Comparison of ENCODE assay signal across 11 cellular contexts in the genomic region with DNA sequence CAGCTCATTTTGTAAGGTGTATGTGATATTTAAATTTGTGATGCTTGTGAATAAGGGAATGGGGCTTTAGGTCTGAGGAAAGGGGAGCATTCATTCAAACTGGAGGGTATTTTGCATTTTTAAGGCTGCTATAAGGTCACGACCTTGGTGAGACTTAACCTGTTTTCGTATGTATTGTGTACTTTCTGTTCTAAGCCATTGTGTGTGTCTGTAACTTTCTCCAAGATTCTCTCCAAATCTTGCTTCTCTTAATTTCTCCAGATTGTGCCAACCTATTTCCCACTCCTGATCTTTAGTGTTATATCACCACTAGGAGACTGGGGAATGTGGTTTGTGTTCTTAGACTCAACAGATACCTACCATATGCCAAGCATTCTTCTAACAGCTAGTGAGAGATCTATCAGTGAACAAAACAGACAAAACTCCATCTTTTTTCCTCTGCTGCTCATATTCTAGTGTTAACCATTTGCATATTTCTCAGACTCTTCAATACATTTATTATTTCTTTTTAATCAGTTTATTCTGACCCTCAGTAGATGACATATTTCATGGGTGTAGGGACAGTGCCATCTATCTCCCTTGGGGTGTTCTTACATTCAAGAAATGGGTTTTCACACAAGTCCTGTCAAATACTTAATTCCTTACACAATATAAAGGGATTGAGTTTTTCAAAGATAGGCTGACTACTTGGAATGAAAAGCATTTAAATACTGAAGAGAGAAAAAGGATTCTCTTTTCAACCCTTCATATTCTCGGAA. TPM values are rescaled to one million over a fixed set of nuclear protein-coding genes. Genes with fewer than 3 reads are reported as not detected.
DNase-seq lines count a peak whose midpoint lies in the region; ATAC-seq and TF ChIP-seq lines count a peak whose summit lies in the region.
"Had no signal": no experiment of that assay in that cellular context is flagged by ENCODE, and none has a peak within 500 bp of the region (broad histone marks: within the 10 kb centered on the region; RNA-seq: fewer than 3 reads in every experiment).

No MANE protein-coding gene starts in this region.

- WGBS in IMR-90 (ENCODE audit: extremely low coverage in 2 of 2, insufficient read length in 1 of 2), 2 experiments: no CpG with 5 or more reads among the region's 3 CpGs
- WGBS in mesenchymal stem cell: 100% methylated on average over 1 of the region's 3 CpGs

- H3K4ac ChIP-seq in IMR-90 (ENCODE audit: low read depth, low read length): no peak overlapping the region
- no peak overlapping the region for H3K4ac ChIP-seq in mesenchymal stem cell (ENCODE audit: low read depth in 1 of 2, low read length in 2 of 2)

- H3K4me3 ChIP-seq in IMR-90 (ENCODE audit: insufficient read depth, low read depth, low read length) (no peak overlapping the region), mesenchymal stem cell (ENCODE audit: insufficient read depth in 1 of 2, low read depth in 1 of 2, low read length in 2 of 2) (no peak overlapping the region)

- CTCF ChIA-PET in IMR-90 (lab: Yijun Ruan, JAX): interaction anchor here (1.0 kb wide), 1 partner anchor 214 kb away, joined by 3 read pairs; no protein-coding TSS in a partner anchor
- CTCF ChIA-PET in activated CD8-positive, alpha-beta memory T cell treated with anti-CD3 and anti-CD28 coated beads, Interleukin-2, amount 10 ng/mL, durations not matched to agents 7 days and 5 days (lab: Charles Lee): no interaction called here

- no peak for TF ChIP-seq POLR2A in IMR-90 (IDR thresholded peaks at IDR 0.05; ENCODE audit: low read depth, low read length)

- H2BK15ac ChIP-seq in IMR-90 (ENCODE audit: low read depth, low read length): no peak overlapping the region
- H2BK15ac ChIP-seq in mesenchymal stem cell (ENCODE audit: low read depth, poor library complexity, severe bottlenecking): no peak overlapping the region

- DNase-seq in IMR-90 (no peak), chondrocyte (ENCODE audit: low spot score) (no peak), mesenchymal stem cell (peak; percentile 27), SIG-M5 (lab: John Stamatoyannopoulos, UW) (no peak)
- DNase-seq in activated CD8-positive, alpha-beta memory T cell treated with anti-CD3 and anti-CD28 coated beads, Interleukin-2, amount 10 ng/mL, durations not matched to agents 7 days and 5 days: no peak
- DNase-seq: activated naive CD4-positive, alpha-beta T cell treated with anti-CD3 and anti-CD28 coated beads, Interleukin-2, amount 10 ng/mL, durations not matched to agents 7 days and 5 days; NCI-H2081 treated with DMSO at 0.1 percent for 48 hours; T1000 had no signal

- dilution Hi-C loops in IMR-90 (cut with HindIII; ENCODE audit: low sequenced_read_pairs, unreplicated experiment): no loop called here

- H4K8ac ChIP-seq in IMR-90 (ENCODE audit: low read depth in 2 of 2, low read length in 2 of 2) (no peak overlapping the region), mesenchymal stem cell (ENCODE audit: low read length) (no peak overlapping the region)

- H3K9me3 ChIP-seq in IMR-90 (ENCODE audit: control insufficient read depth, insufficient read depth, low read length) (no peaks in the 10 kb centered on the region), mesenchymal stem cell (ENCODE audit: control insufficient read depth, low read length) (no peaks in the 10 kb centered on the region)

- no peaks in the 10 kb centered on the region; a peak in 1 of 4 replicates for H3K79me1 ChIP-seq in IMR-90 (ENCODE audit: low read depth in 1 of 2, low read length in 2 of 2)
- H3K79me1 ChIP-seq in mesenchymal stem cell (replicated peaks; ENCODE audit: low read length, poor library complexity, severe bottlenecking): peaks cover 2% of the 10 kb centered on the region

- H2BK20ac ChIP-seq in IMR-90 (ENCODE audit: low read depth, low read length): no peak overlapping the region

- no peak overlapping the region for H2AK9ac ChIP-seq in IMR-90 (replicated peaks; ENCODE audit: low read depth, low read length, poor library complexity)

- H2BK5ac ChIP-seq in IMR-90 (ENCODE audit: low read depth, low read length, poor library complexity, severe bottlenecking): no peak overlapping the region
- no peak overlapping the region for H2BK5ac ChIP-seq in mesenchymal stem cell (ENCODE audit: low read depth, low read length, poor library complexity, severe bottlenecking)

- intact Hi-C loops in IMR-90 (cut with micrococcal nuclease): loop anchor here (10.0 kb wide), 1 partner anchor 529 kb away; no protein-coding TSS in a partner anchor

- H3K18ac ChIP-seq in IMR-90 (ENCODE audit: low read depth, low read length): no peak overlapping the region
- H3K18ac ChIP-seq in mesenchymal stem cell (ENCODE audit: low read depth in 1 of 2, low read length in 2 of 2): no peak overlapping the region

- no peak overlapping the region for H2AK5ac ChIP-seq in IMR-90 (ENCODE audit: low read depth, low read length)
- H2AK5ac ChIP-seq in mesenchymal stem cell (ENCODE audit: low read length, severe bottlenecking): no peak overlapping the region

- H3K36me3 ChIP-seq in IMR-90 (ENCODE audit: control insufficient read depth, insufficient read depth, low read length) (peaks cover 3% of the 10 kb centered on the region; the same call in 1 of the 2 replicates), mesenchymal stem cell (ENCODE audit: control insufficient read depth in 1 of 2, insufficient read depth in 2 of 2, low read depth in 1 of 2, low read length in 2 of 2) (peaks cover 0 to 5% of the 10 kb centered on the region in 2 experiments)

- no peaks in the 10 kb centered on the region for H3K4me1 ChIP-seq in IMR-90 (ENCODE audit: control insufficient read depth, insufficient read depth, low read length)
- peaks cover 4% of the 10 kb centered on the region for H3K4me1 ChIP-seq in mesenchymal stem cell (ENCODE audit: control insufficient read depth, insufficient read depth, low read depth, low read length)

- H3K56ac ChIP-seq in IMR-90 (ENCODE audit: extremely low read depth, insufficient read depth, low read length): no peak overlapping the region

- no TSS peak for BruUV-seq in IMR-90 (replicated peaks; lab: Mats Ljungman, UMichigan)

- peak overlapping the region; percentile 52 for H3K27ac Mint-ChIP-seq in chondrocyte (ENCODE audit: unreplicated experiment)
- H3K27ac Mint-ChIP-seq in activated CD8-positive, alpha-beta memory T cell treated with anti-CD3 and anti-CD28 coated beads, Interleukin-2, amount 10 ng/mL, durations not matched to agents 7 days and 5 days: no peak overlapping the region
- H3K27ac Mint-ChIP-seq: activated naive CD4-positive, alpha-beta T cell treated with anti-CD3 and anti-CD28 coated beads, Interleukin-2, amount 10 ng/mL, durations not matched to agents 7 days and 5 days had no signal

- no peak overlapping the region for H2BK12ac ChIP-seq in mesenchymal stem cell (ENCODE audit: low read length in 2 of 2)

- in situ Hi-C loops in IMR-90 (cut with MboI; ENCODE audit: low sequenced_read_pairs): no loop called here

- ATAC-seq in IMR-90 (ENCODE audit: low read depth): peak; percentile 24; the same call in 1 of the 2 replicates
- no peak for ATAC-seq in GM18498 (IDR thresholded peaks at IDR 0.05; ENCODE audit: unreplicated experiment)
- no peak for ATAC-seq in activated CD8-positive, alpha-beta memory T cell treated with anti-CD3 and anti-CD28 coated beads, Interleukin-2, amount 10 ng/mL, durations not matched to agents 7 days and 5 days
- ATAC-seq in GM19463 (IDR thresholded peaks at IDR 0.05; ENCODE audit: unreplicated experiment): no peak

- peaks cover 52% of the 10 kb centered on the region for H3K4me1 Mint-ChIP-seq in chondrocyte (ENCODE audit: low read depth)
- H3K4me1 Mint-ChIP-seq in activated CD8-positive, alpha-beta memory T cell treated with anti-CD3 and anti-CD28 coated beads, Interleukin-2, amount 10 ng/mL, durations not matched to agents 7 days and 5 days: peaks cover 11% of the 10 kb centered on the region

- no peak overlapping the region for H3K4me3 Mint-ChIP-seq in chondrocyte (ENCODE audit: unreplicated experiment)
- H3K4me3 Mint-ChIP-seq in activated CD8-positive, alpha-beta memory T cell treated with anti-CD3 and anti-CD28 coated beads, Interleukin-2, amount 10 ng/mL, durations not matched to agents 7 days and 5 days: no peak overlapping the region
- H3K4me3 Mint-ChIP-seq: activated naive CD4-positive, alpha-beta T cell treated with anti-CD3 and anti-CD28 coated beads, Interleukin-2, amount 10 ng/mL, durations not matched to agents 7 days and 5 days had no signal

- TF ChIP-seq CTCF in C4-2B (conservative IDR thresholded peaks at IDR 0.05): peak; percentile 46
- peak; percentile 38 for TF ChIP-seq CTCF in IMR-90 (conservative IDR thresholded peaks at IDR 0.05; ENCODE audit: low read depth, low read length)
- peak; percentile 72 for TF ChIP-seq CTCF in chondrocyte (IDR thresholded peaks at IDR 0.05)

- peaks cover 25% of the 10 kb centered on the region for H3K36me3 Mint-ChIP-seq in chondrocyte (ENCODE audit: low read depth)
- H3K36me3 Mint-ChIP-seq in activated CD8-positive, alpha-beta memory T cell treated with anti-CD3 and anti-CD28 coated beads, Interleukin-2, amount 10 ng/mL, durations not matched to agents 7 days and 5 days: peaks cover 15% of the 10 kb centered on the region
- H3K36me3 Mint-ChIP-seq: activated naive CD4-positive, alpha-beta T cell treated with anti-CD3 and anti-CD28 coated beads, Interleukin-2, amount 10 ng/mL, durations not matched to agents 7 days and 5 days had no signal

- TF ChIP-seq RAD21 in IMR-90 (IDR thresholded peaks at IDR 0.05; ENCODE audit: low read length): peak; percentile 50

- H3K9ac ChIP-seq in IMR-90 (ENCODE audit: low read depth, low read length) (no peak overlapping the region), mesenchymal stem cell (ENCODE audit: low read length) (no peak overlapping the region)

- no peaks in the 10 kb centered on the region for H3K9me3 Mint-ChIP-seq in chondrocyte (ENCODE audit: low read depth)
- no peaks in the 10 kb centered on the region for H3K9me3 Mint-ChIP-seq in activated CD8-positive, alpha-beta memory T cell treated with anti-CD3 and anti-CD28 coated beads, Interleukin-2, amount 10 ng/mL, durations not matched to agents 7 days and 5 days (ENCODE audit: low read depth)
- H3K9me3 Mint-ChIP-seq: activated naive CD4-positive, alpha-beta T cell treated with anti-CD3 and anti-CD28 coated beads, Interleukin-2, amount 10 ng/mL, durations not matched to agents 7 days and 5 days had no signal

- H2BK120ac ChIP-seq in IMR-90 (ENCODE audit: low read depth, low read length) (no peak overlapping the region), mesenchymal stem cell (ENCODE audit: low read depth, low read length) (no peak overlapping the region)

- POLR2A ChIA-PET in IMR-90 (lab: Charles Lee; ENCODE audit: unreplicated experiment): no interaction called here

- H4K20me1 ChIP-seq in IMR-90 (ENCODE audit: insufficient read depth, low read length): no peaks in the 10 kb centered on the region

- no peak overlapping the region for H3K14ac ChIP-seq in IMR-90 (replicated peaks; ENCODE audit: low read depth, low read length)
- no peak overlapping the region for H3K14ac ChIP-seq in mesenchymal stem cell (ENCODE audit: low read length in 2 of 2)

- H3K4me2 ChIP-seq in IMR-90 (ENCODE audit: low read depth, low read length): no peak overlapping the region
- H3K4me2 ChIP-seq in mesenchymal stem cell (ENCODE audit: low read length, poor library complexity, severe bottlenecking): no peak overlapping the region

- no peaks in the 10 kb centered on the region for H3K9me1 ChIP-seq in IMR-90 (ENCODE audit: insufficient read depth, low read length)

- H3K23ac ChIP-seq in IMR-90 (ENCODE audit: low read depth, low read length): no peak overlapping the region
- no peak overlapping the region for H3K23ac ChIP-seq in mesenchymal stem cell (ENCODE audit: low read length in 2 of 2)

- H3K27me3 Mint-ChIP-seq in chondrocyte (ENCODE audit: low read depth): no peaks in the 10 kb centered on the region
- H3K27me3 Mint-ChIP-seq in activated CD8-positive, alpha-beta memory T cell treated with anti-CD3 and anti-CD28 coated beads, Interleukin-2, amount 10 ng/mL, durations not matched to agents 7 days and 5 days: no peaks in the 10 kb centered on the region
- H3K27me3 Mint-ChIP-seq: activated naive CD4-positive, alpha-beta T cell treated with anti-CD3 and anti-CD28 coated beads, Interleukin-2, amount 10 ng/mL, durations not matched to agents 7 days and 5 days had no signal

- no peaks in the 10 kb centered on the region for H3K27me3 ChIP-seq in IMR-90 (ENCODE audit: control insufficient read depth, insufficient read depth, low read length)
- H3K27me3 ChIP-seq in mesenchymal stem cell (ENCODE audit: control insufficient read depth in 1 of 2, insufficient read depth in 1 of 2, low read length in 2 of 2): no peaks in the 10 kb centered on the region

- H4K91ac ChIP-seq in IMR-90 (ENCODE audit: insufficient read depth, low read depth, low read length) (no peak overlapping the region), mesenchymal stem cell (ENCODE audit: low read length) (no peak overlapping the region)

- H3K27ac ChIP-seq in C4-2B (no peak overlapping the region), IMR-90 (ENCODE audit: insufficient read depth, low read length) (no peak overlapping the region), mesenchymal stem cell (ENCODE audit: low read length, poor library complexity, severe bottlenecking) (no peak overlapping the region)

- no peak overlapping the region for H2AFZ ChIP-seq in IMR-90 (replicated peaks; ENCODE audit: low read length, poor library complexity)
- no peak overlapping the region for H2AFZ ChIP-seq in mesenchymal stem cell (ENCODE audit: low read depth, low read length)

- no peak overlapping the region for H4K5ac ChIP-seq in IMR-90 (ENCODE audit: low read depth, low read length)

RNA-seq across cellular contexts. Expression of a gene that starts 27.5 kb away (rescaled TPM):
- total RNA-seq in IMR-90 (2012; rRNA removed) (14.5 and 20.3 TPM in 2 replicates), chondrocyte (104 to 225 TPM (median 105 TPM) in 3 replicates)
- polyA plus RNA-seq in IMR-90 (2012; rRNA removed): 22.1 and 24.6 TPM in 2 replicates
- polyA plus RNA-seq in IMR-90 (2012; cell fraction: cytosol; rRNA removed): 11.4 and 12.3 TPM in 2 replicates
- 3.0 and 8.8 TPM in 2 replicates for polyA plus RNA-seq in IMR-90 (2012; cell fraction: nucleus; rRNA removed; ENCODE audit: low replicate concordance)
- 59.9 TPM for polyA plus RNA-seq in mesenchymal stem cell (2013, experiment 1 of 2)
- polyA plus RNA-seq in mesenchymal stem cell (2013, experiment 2 of 2): 62.4 TPM
- 1 to 10 TPM; 4.0 to 5.4 TPM for total RNA-seq in activated CD8-positive, alpha-beta memory T cell treated with anti-CD3 and anti-CD28 coated beads, Interleukin-2, amount 10 ng/mL, durations not matched to agents 7 days and 5 days
